26 cellular contexts compared by ENCODE assay signal in genomic region chr7:145265180-145265579, GRCh38.
"Had no signal": no experiment of that assay in that cellular context is flagged by ENCODE, and none has a peak within 500 bp of the region (broad histone marks: within the 10 kb centered on the region; RNA-seq: fewer than 3 reads in every experiment).

No MANE protein-coding gene starts in this region.

- DNase-seq: IMR-90; Kasumi-1; KG1; MV-4-11; NCI-H1048; NCI-H1105; NCI-H1417; NCI-H1436 treated with DMSO at 0.1 percent for 48 hours; NCI-H1694; NCI-H187 treated with DMSO at 0.1 percent for 48 hours; NCI-H2029 treated with DMSO at 0.1 percent for 48 hours; NCI-H2171; NCI-H226; NCI-H446; NCI-H510A; NCI-H524 treated with DMSO at 0.1 percent for 48 hours; NCI-H69; NCI-H774; NK-92 treated with Interleukin-12 subunit alpha and Interleukin-12 subunit beta, amount 100 ng/mL, for 24 hours; Right ventricle myocardium superior; RPMI8226; SIG-M5 had no signal

- H3K27me3 ChIP-seq: SJSA1 had no signal

- H3K36me3 ChIP-seq: SJSA1 had no signal

- H3K4me3 ChIP-seq: SJSA1, SK-N-MC had no signal

- H3K4me1 ChIP-seq: SJSA1 had no signal

- H3K27ac ChIP-seq: SJSA1, SK-N-MC had no signal

- FAIRE-seq: HepG2, RCC 7860 had no signal
